10 cellular contexts compared by ENCODE assay signal in genomic region chr4:168183717-168184571, GRCh38.
DNase-seq lines count a peak whose midpoint lies in the region; ATAC-seq and TF ChIP-seq lines count a peak whose summit lies in the region.
"Had no signal": no experiment of that assay in that cellular context is flagged by ENCODE, and none has a peak within 500 bp of the region (broad histone marks: within the 10 kb centered on the region; RNA-seq: fewer than 3 reads in every experiment).

No MANE protein-coding gene starts in this region.

- peak; percentile 42 for TF ChIP-seq CTCF in GM12864 (IDR thresholded peaks at IDR 0.05; ENCODE audit: low read depth, low read length, missing control alignments)
- peak; percentile 47 for TF ChIP-seq CTCF in astrocyte of the cerebellum (IDR thresholded peaks at IDR 0.05; ENCODE audit: low read depth, low read length, missing control alignments)

- H3K4me3 ChIP-seq in GM12864 (ENCODE audit: low read depth, low read length) (no peak overlapping the region), astrocyte of the cerebellum (ENCODE audit: low read depth, low read length) (no peak overlapping the region)
- H3K4me3 ChIP-seq: skin epidermis had no signal

- no peak for ATAC-seq in GM19324 (IDR thresholded peaks at IDR 0.05; ENCODE audit: low FRiP score, unreplicated experiment)

- DNase-seq in GM12864 (ENCODE audit: low read depth) (peak; percentile 2), M059J (ENCODE audit: low read depth) (peak; percentile 71), astrocyte of the cerebellum (ENCODE audit: low read depth) (peak; percentile 27), iPS-NIHi11 (ENCODE audit: low spot score) (peak; percentile 35), putamen (ENCODE audit: low spot score) (no peak)
- DNase-seq in stimulated activated CD4-positive, alpha-beta T cell treated with anti-CD3 and anti-CD28 coated beads, Interleukin-1b, Interleukin-23, amount 100 ng/mL, for 48 hours: no peak
- DNase-seq in stimulated activated CD4-positive, alpha-beta T cell treated with anti-CD3 and anti-CD28 coated beads, Interleukin-4, amount 100 ng/mL, for 4 hours: no peak
- DNase-seq: activated B cell treated with CpG ODN at 0.5 μM for 24 hours had no signal

- in situ Hi-C loops in astrocyte of the cerebellum (cut with HindIII; ENCODE audit: low sequenced_read_pairs): no loop called here

Comparison
In these comparisons a context has a peak if more than half of its experiments do, and no peak if none do; other contexts are left out.
1. DNase-seq: peak in GM12864 (single experiment), M059J (single experiment), astrocyte of the cerebellum (single experiment) and iPS-NIHi11 (single experiment); none in stimulated activated CD4-positive, alpha-beta T cell treated with anti-CD3 and anti-CD28 coated beads, Interleukin-1b, Interleukin-23, amount 100 ng/mL, for 48 hours (single experiment), putamen (single experiment) and stimulated activated CD4-positive, alpha-beta T cell treated with anti-CD3 and anti-CD28 coated beads, Interleukin-4, amount 100 ng/mL, for 4 hours (0 of 2).